15 cellular contexts compared by ENCODE assay signal in genomic region chr2:151049746-151050145, GRCh38.
DNase-seq lines count a peak whose midpoint lies in the region; ATAC-seq, FAIRE-seq and TF ChIP-seq lines count a peak whose summit lies in the region.
"Had no signal": no experiment of that assay in that cellular context is flagged by ENCODE, and none has a peak within 500 bp of the region (broad histone marks: within the 10 kb centered on the region; RNA-seq: fewer than 3 reads in every experiment).

No MANE protein-coding gene starts in this region.

- no peak overlapping the region for H4K91ac ChIP-seq in IMR-90 (ENCODE audit: insufficient read depth, low read depth, low read length)

- H2BK15ac ChIP-seq in IMR-90 (ENCODE audit: low read depth, low read length), result peak overlapping the region; percentile 61; the same call in 1 of the 3 replicates

- no peak for TF ChIP-seq EP300 in A549 (IDR thresholded peaks at IDR 0.05)

- H3K27ac ChIP-seq in A549, result no peak overlapping the region
- no peak overlapping the region for H3K27ac ChIP-seq in IMR-90 (ENCODE audit: insufficient read depth, low read length)
- H3K27ac ChIP-seq in A673 (ENCODE audit: low read depth, low read length, poor library complexity, severe bottlenecking), result no peak overlapping the region
- H3K27ac ChIP-seq: esophagus muscularis mucosa, KMS-11 had no signal

- H2AK5ac ChIP-seq in IMR-90 (ENCODE audit: low read depth, low read length), result peak overlapping the region; percentile 35

- H3K23ac ChIP-seq in IMR-90 (ENCODE audit: low read depth, low read length), result peak overlapping the region; percentile 63

- peak overlapping the region; percentile 55; the same call in 1 of the 2 replicates for H3K14ac ChIP-seq in IMR-90 (replicated peaks; ENCODE audit: low read depth, low read length)

- H3K4me1 ChIP-seq in A549 (0 out of 3 replicates have a peak, but pooled peaks cover 7% of the 10 kb centered on the region), IMR-90 (ENCODE audit: control insufficient read depth, insufficient read depth, low read length) (peaks cover 2% of the 10 kb centered on the region; the same call in 1 of the 2 replicates), A673 (ENCODE audit: insufficient read depth, low read length, poor library complexity, severe bottlenecking) (no peaks in the 10 kb centered on the region)

- H3K36me3 ChIP-seq in IMR-90 (ENCODE audit: control insufficient read depth, insufficient read depth, low read length) (no peaks in the 10 kb centered on the region), A673 (ENCODE audit: insufficient read depth, low read length, poor library complexity, severe bottlenecking) (no peaks in the 10 kb centered on the region)
- H3K36me3 ChIP-seq: esophagus muscularis mucosa had no signal

- no peaks in the 10 kb centered on the region for H3K79me1 ChIP-seq in IMR-90 (ENCODE audit: low read depth in 1 of 2, low read length in 2 of 2)

- peak overlapping the region; percentile 60 for H2BK20ac ChIP-seq in IMR-90 (ENCODE audit: low read depth, low read length)

- peak overlapping the region; percentile 73; the same call in 1 of the 2 replicates for H3K18ac ChIP-seq in IMR-90 (ENCODE audit: low read depth, low read length)

- no peak overlapping the region for H2AFZ ChIP-seq in IMR-90 (replicated peaks; ENCODE audit: low read length, poor library complexity)

- no peaks in the 10 kb centered on the region for H3K9me3 ChIP-seq in A549
- no peaks in the 10 kb centered on the region for H3K9me3 ChIP-seq in IMR-90 (ENCODE audit: control insufficient read depth, insufficient read depth, low read length)
- H3K9me3 ChIP-seq in A673 (ENCODE audit: low read depth, low read length, poor library complexity, severe bottlenecking), result no peaks in the 10 kb centered on the region
- H3K9me3 ChIP-seq: esophagus muscularis mucosa had no signal

- intact Hi-C loops in IMR-90 (cut with micrococcal nuclease), result loop anchor here (2.0 to 10.0 kb wide), 4 partner anchors 188 to 1455 kb away; partner anchors contain the start of gene RND3
- intact Hi-C loops in A673 (cut with micrococcal nuclease; ENCODE audit: unreplicated experiment), result loop anchor here (5.0 kb wide), 1 partner anchor 1452 kb away; no protein-coding TSS in a partner anchor

- FAIRE-seq in A549 (lab: Jason Lieb, UNC), result no peak

- H2BK120ac ChIP-seq in IMR-90 (ENCODE audit: low read depth, low read length), result peak overlapping the region; percentile 65; the same call in 1 of the 2 replicates

- DNase-seq in A549 (ENCODE audit: low read depth in 1 of 2, low spot score in 1 of 2) (peak in 1 of 2 experiments; percentile 5), IMR-90 (peak; percentile 69), astrocyte of the spinal cord (ENCODE audit: low read depth, low spot score) (peak; percentile 74), iris pigment epithelial cell (ENCODE audit: low read depth) (peak; percentile 72), GM13977 (ENCODE audit: low spot score) (no peak), A673 (ENCODE audit: low spot score) (no peak), 8988T (no peak)
- DNase-seq: activated B cell treated with CpG ODN at 0.5 μM for 24 hours; activated CD8-positive, alpha-beta memory T cell treated with anti-CD3 and anti-CD28 coated beads, Interleukin-2, amount 50 U/mL, for 4 hours; activated naive CD4-positive, alpha-beta T cell treated with anti-CD3 and anti-CD28 coated beads for 36 hours; NCI-H1436 treated with DMSO at 0.1 percent for 48 hours; right cardiac atrium had no signal

- in situ Hi-C loops in IMR-90 (cut with MboI; ENCODE audit: low sequenced_read_pairs), result loop anchor here (10.0 to 25.0 kb wide), 2 partner anchors 565 to 1462 kb away; partner anchors contain the start of genes MMADHC and RND3
- in situ Hi-C loops in astrocyte of the spinal cord (cut with HindIII; ENCODE audit: low sequenced_read_pairs), result no loop called here
- in situ Hi-C loops in GM13977 (cut with MboI; ENCODE audit: low pct_unique_long_range_greater_than_20kb, low sequenced_read_pairs, unreplicated experiment), result loop anchor here (25.0 kb wide), 1 partner anchor 1462 kb away; the partner anchor contains the start of gene MMADHC

- H3K27me3 ChIP-seq in IMR-90 (ENCODE audit: control insufficient read depth, insufficient read depth, low read length) (no peaks in the 10 kb centered on the region), A673 (replicated peaks; ENCODE audit: insufficient read depth, low read depth, low read length, poor library complexity) (no peaks in the 10 kb centered on the region)
- H3K27me3 ChIP-seq: esophagus muscularis mucosa had no signal

- POLR2A ChIA-PET in A549 (lab: Yijun Ruan, JAX), result no interaction called here
- POLR2A ChIA-PET in IMR-90 (lab: Charles Lee; ENCODE audit: unreplicated experiment), result no interaction called here
- POLR2A ChIA-PET in A673 (lab: Charles Lee; ENCODE audit: low non-redundant PET), result no interaction called here

- dilution Hi-C loops in IMR-90 (cut with HindIII; ENCODE audit: low sequenced_read_pairs, unreplicated experiment), result no loop called here

- BruUV-seq in IMR-90 (replicated peaks; lab: Mats Ljungman, UMichigan) (no TSS peak), A673 (replicated peaks; lab: Mats Ljungman, UMichigan) (no TSS peak)

- peak overlapping the region; percentile 63; the same call in 1 of the 2 replicates for H3K4ac ChIP-seq in IMR-90 (ENCODE audit: low read depth, low read length)

- TF ChIP-seq CTCF in A549 (IDR thresholded peaks at IDR 0.05) (no peak), IMR-90 (conservative IDR thresholded peaks at IDR 0.05; ENCODE audit: low read depth, low read length) (no peak), astrocyte of the spinal cord (IDR thresholded peaks at IDR 0.05; ENCODE audit: low read depth, low read length) (no peak), GM13977 (IDR thresholded peaks at IDR 0.05; ENCODE audit: extremely low read depth, insufficient read depth, missing control alignments) (no peak), A673 (conservative IDR thresholded peaks at IDR 0.05; ENCODE audit: low read depth, low read length) (no peak)

- TF ChIP-seq POLR2A in A549 (IDR thresholded peaks at IDR 0.05; ENCODE audit: low read length) (no peak), IMR-90 (IDR thresholded peaks at IDR 0.05; ENCODE audit: low read depth, low read length) (no peak)

- H3K4me3 ChIP-seq in A549 (no peak overlapping the region), IMR-90 (ENCODE audit: insufficient read depth, low read depth, low read length) (no peak overlapping the region), astrocyte of the spinal cord (ENCODE audit: low read depth, low read length) (no peak overlapping the region), A673 (ENCODE audit: low read depth, low read length, poor library complexity, severe bottlenecking) (no peak overlapping the region)
- H3K4me3 ChIP-seq: esophagus muscularis mucosa had no signal

- no peak overlapping the region for H3K56ac ChIP-seq in IMR-90 (ENCODE audit: extremely low read depth, insufficient read depth, low read length)

- peak overlapping the region; percentile 17; the same call in 1 of the 3 replicates for H3K4me2 ChIP-seq in A549
- no peak overlapping the region; the same call in 1 of the 2 replicates for H3K4me2 ChIP-seq in IMR-90 (ENCODE audit: low read depth, low read length)
- H3K4me2 ChIP-seq: KMS-11 had no signal

- CTCF ChIA-PET in A549 (lab: Yijun Ruan, JAX) (no interaction called here), IMR-90 (lab: Yijun Ruan, JAX) (interaction anchor here (1.1 kb wide), 1 partner anchor 247 kb away, joined by 3 read pairs; no protein-coding TSS in a partner anchor), A673 (lab: Charles Lee) (no interaction called here)

- 5% methylated on average over 1 of the region's 1 CpG for WGBS in A549 (ENCODE audit: missing lambda C conversion rate)
- no CpG with 5 or more reads among the region's 1 CpG for WGBS in IMR-90 (ENCODE audit: extremely low coverage in 2 of 2, insufficient read length in 1 of 2), 2 experiments

- no peak overlapping the region for H2AK9ac ChIP-seq in IMR-90 (replicated peaks; ENCODE audit: low read depth, low read length, poor library complexity)

- H3K9me1 ChIP-seq in IMR-90 (ENCODE audit: insufficient read depth, low read length), result no peaks in the 10 kb centered on the region

- no peak overlapping the region for H4K8ac ChIP-seq in IMR-90 (ENCODE audit: low read depth in 2 of 2, low read length in 2 of 2)

- TF ChIP-seq RAD21 in A549 (conservative IDR thresholded peaks at IDR 0.05 in 1 of 2, IDR thresholded peaks at IDR 0.05 in 1 of 2) (no peak), IMR-90 (IDR thresholded peaks at IDR 0.05; ENCODE audit: low read length) (no peak)

- peak overlapping the region; percentile 64; the same call in 1 of the 2 replicates for H4K5ac ChIP-seq in IMR-90 (ENCODE audit: low read depth, low read length)

- ATAC-seq in A549 (no peak; a peak in 1 of 6 replicates), IMR-90 (ENCODE audit: low read depth) (peak; percentile 60), GM19023 (IDR thresholded peaks at IDR 0.05; ENCODE audit: unreplicated experiment) (no peak)
- ATAC-seq: right cardiac atrium had no signal

- H2BK5ac ChIP-seq in IMR-90 (ENCODE audit: low read depth, low read length, poor library complexity, severe bottlenecking), result no peak overlapping the region

- no peak overlapping the region for H3K9ac ChIP-seq in IMR-90 (ENCODE audit: low read depth, low read length)
- H3K9ac ChIP-seq: KMS-11 had no signal

- H4K20me1 ChIP-seq in IMR-90 (ENCODE audit: insufficient read depth, low read length), result no peaks in the 10 kb centered on the region

TF ChIP-seq in IMR-90, 13 proteins besides CTCF, POLR2A, EP300 and RAD21:
- TF ChIP-seq CEBPB (IDR thresholded peaks at IDR 0.05; ENCODE audit: low read depth, low read length) (peak; percentile 47; the same call in 1 of the 2 replicates), ELK1 (IDR thresholded peaks at IDR 0.05; ENCODE audit: borderline replicate concordance, low read depth, low read length) (no peak)

Comparison
In these comparisons a context has a peak if more than half of its experiments do, and no peak if none do; other contexts are left out.
1. DNase-seq: peak in IMR-90 (single experiment), astrocyte of the spinal cord (single experiment) and iris pigment epithelial cell (single experiment); none in GM13977 (single experiment), A673 (single experiment) and 8988T (single experiment).